8 cellular contexts compared by ENCODE assay signal in genomic region chr13:20526664-20527063, GRCh38. TPM values are rescaled to one million over a fixed set of nuclear protein-coding genes. Genes with fewer than 3 reads are reported as not detected.
A peak's percentile ranks its signal among the peaks of the same experiment; 100 is the strongest.
DNase-seq lines count a peak whose midpoint lies in the region; ATAC-seq and TF ChIP-seq lines count a peak whose summit lies in the region.

No MANE protein-coding gene starts in this region.

- H3K4me3 Mint-ChIP-seq in CD14-positive monocyte: peak overlapping the region; percentile 78 to 90
- H3K4me3 Mint-ChIP-seq in naive thymus-derived CD8-positive, alpha-beta T cell: peak overlapping the region; percentile 83 to 95 (median 89)

- no peak for ATAC-seq in naive thymus-derived CD8-positive, alpha-beta T cell
- ATAC-seq in HG02571 (IDR thresholded peaks at IDR 0.05; ENCODE audit: unreplicated experiment): no peak
- no peak for ATAC-seq in GM18870 (IDR thresholded peaks at IDR 0.05; ENCODE audit: unreplicated experiment)

- H3K36me3 Mint-ChIP-seq in CD14-positive monocyte: no peaks in the 10 kb centered on the region
- H3K36me3 Mint-ChIP-seq in naive thymus-derived CD8-positive, alpha-beta T cell: no peaks in the 10 kb centered on the region

- H4K20me1 ChIP-seq in Karpas-422 (ENCODE audit: insufficient read depth, low read depth, low read length): no peaks in the 10 kb centered on the region

- peaks cover 0 to 1% (median 0%) of the 10 kb centered on the region in 3 donors for H3K27me3 Mint-ChIP-seq in CD14-positive monocyte (ENCODE audit: low read depth in 3 of 3)
- peaks cover 0 to 8% (median 3%) of the 10 kb centered on the region in 5 donors for H3K27me3 Mint-ChIP-seq in naive thymus-derived CD8-positive, alpha-beta T cell

- POLR2A ChIA-PET in naive thymus-derived CD8-positive, alpha-beta T cell (lab: Charles Lee): interaction anchor here (0.7 to 1.6 kb wide), 4 partner anchors 39 to 92 kb away, joined by 3 to 7 read pairs (median 4); no protein-coding TSS in a partner anchor

- H3K4me1 ChIP-seq in Karpas-422 (ENCODE audit: low read length): peaks cover 16% of the 10 kb centered on the region

- H3K27me3 ChIP-seq in Karpas-422 (ENCODE audit: low read length): no peaks in the 10 kb centered on the region; the same call in 1 of the 2 replicates

- peak overlapping the region; percentile 70 for H3K9ac ChIP-seq in Karpas-422 (ENCODE audit: low read length)

- no peaks in the 10 kb centered on the region; the same call in 1 of the 2 replicates for H3K9me3 ChIP-seq in Karpas-422 (ENCODE audit: low read length)

- DNase-seq in CD14-positive monocyte (ENCODE audit: low spot score): no peak
- no peak for DNase-seq in Karpas-422
- peak in 5 of 61 donors; percentile 6 to 15 (median 9) for DNase-seq in caudate nucleus (lab: John Stamatoyannopoulos, UW)
- no peak for DNase-seq in naive thymus-derived CD8-positive, alpha-beta T cell
- DNase-seq in activated CD4-positive, CD25-positive, alpha-beta regulatory T cell (lab: John Stamatoyannopoulos, UW): no peak
- no peak for DNase-seq in stimulated activated CD4-positive, alpha-beta T cell treated with anti-CD3 and anti-CD28 coated beads, Interleukin-4, amount 100 ng/mL, for 4 hours

- H3K79me2 ChIP-seq in Karpas-422 (ENCODE audit: low read length): no peaks in the 10 kb centered on the region

- peak overlapping the region; percentile 94; the same call in 1 of the 2 replicates for H2AFZ ChIP-seq in Karpas-422 (ENCODE audit: low read length)

- H3K36me3 ChIP-seq in Karpas-422 (ENCODE audit: insufficient read depth, low read length): no peaks in the 10 kb centered on the region

- peaks cover 31% of the 10 kb centered on the region for H3K4me1 Mint-ChIP-seq in CD14-positive monocyte
- H3K4me1 Mint-ChIP-seq in naive thymus-derived CD8-positive, alpha-beta T cell: peaks cover 6 to 29% (median 26%) of the 10 kb centered on the region in 4 donors

- H3K27ac ChIP-seq in Karpas-422 (ENCODE audit: low read length) (no peak overlapping the region), caudate nucleus (ENCODE audit: low read depth, low read length) (peak overlapping the region; percentile 88)

- no peak for TF ChIP-seq CTCF in CD14-positive monocyte (IDR thresholded peaks at IDR 0.05)

- peaks cover 0 to 8% (median 3%) of the 10 kb centered on the region in 7 donors for H3K9me3 Mint-ChIP-seq in CD14-positive monocyte
- no peaks in the 10 kb centered on the region for H3K9me3 Mint-ChIP-seq in naive thymus-derived CD8-positive, alpha-beta T cell

- H3K27ac Mint-ChIP-seq in CD14-positive monocyte: peak overlapping the region; percentile 90 to 95 (median 91)
- H3K27ac Mint-ChIP-seq in naive thymus-derived CD8-positive, alpha-beta T cell: peak overlapping the region in 8 of 10 donors; percentile 79 to 95 (median 89)

- intact Hi-C loops in CD14-positive monocyte (cut with micrococcal nuclease): loop anchor here (5.0 to 10.0 kb wide), 2 partner anchors 41 to 48 kb away; partner anchors contain the start of gene IFT88 (in 1 of the 2)

- peak overlapping the region; percentile 67 for H3K4me2 ChIP-seq in Karpas-422 (ENCODE audit: low read depth, low read length, poor library complexity, severe bottlenecking)

- no peaks in the 10 kb centered on the region for H3K9me2 ChIP-seq in Karpas-422 (replicated peaks; ENCODE audit: insufficient read depth, low read length)

- H3K4me3 ChIP-seq in Karpas-422 (ENCODE audit: low read length): peak overlapping the region; percentile 72

RNA-seq across cellular contexts. Expression of gene CRYL1, which starts 1.0 kb away (rescaled TPM):
- polyA plus RNA-seq in CD14-positive monocyte: 10 to 100 TPM; 51.4 to 70.2 TPM
- 1.7 and 3.0 TPM in 2 replicates for total RNA-seq in Karpas-422 (2014; rRNA removed; shearing (Covaris generic); ENCODE audit: low replicate concordance)
- 10 to 100 TPM; 13.5 to 15.1 TPM for total RNA-seq in naive thymus-derived CD8-positive, alpha-beta T cell
- polyA plus RNA-seq in naive thymus-derived CD8-positive, alpha-beta T cell: 10 to 100 TPM; 27.8 to 38.3 (median 30.1) TPM

RNA-seq across cellular contexts. Expression of gene IFT88, which starts 40.3 kb away (rescaled TPM):
- polyA plus RNA-seq in CD14-positive monocyte: 1 to 10 TPM; 2.9 to 4.1 TPM
- total RNA-seq in Karpas-422 (2014; rRNA removed; shearing (Covaris generic); ENCODE audit: low replicate concordance): 7.4 and 10.8 TPM in 2 replicates
- 10 to 100 TPM; 13.9 to 18.6 TPM for total RNA-seq in naive thymus-derived CD8-positive, alpha-beta T cell
- polyA plus RNA-seq in naive thymus-derived CD8-positive, alpha-beta T cell: 1 to 10 TPM; 6.3 to 8.6 (median 8.5) TPM
